21 cellular contexts compared by ENCODE assay signal in genomic region chr11:6632116-6633073, GRCh38.
"Had no signal": no experiment of that assay in that cellular context is flagged by ENCODE, and none has a peak within 500 bp of the region (broad histone marks: within the 10 kb centered on the region; RNA-seq: fewer than 3 reads in every experiment).

No MANE protein-coding gene starts in this region.

- H3K27ac ChIP-seq: colonic mucosa, esophagus squamous epithelium, gastrocnemius medialis, parathyroid adenoma, stomach, suprapubic skin, tibial nerve had no signal

- H3K4me1 ChIP-seq: parathyroid adenoma had no signal

- H3K9me3 Mint-ChIP-seq: activated CD4-positive, alpha-beta T cell treated with anti-CD3 and anti-CD28 coated beads, Interleukin-2, amount 10 ng/mL, durations not matched to agents 7 days and 5 days; activated naive CD4-positive, alpha-beta T cell treated with anti-CD3 and anti-CD28 coated beads, Interleukin-2, amount 50 U/mL, for 24 hours; central memory CD8-positive, alpha-beta T cell; nephron progenitor cell had no signal

- H3K9ac ChIP-seq: parathyroid adenoma had no signal

- H3K27ac Mint-ChIP-seq: activated CD4-positive, alpha-beta T cell treated with anti-CD3 and anti-CD28 coated beads, Interleukin-2, amount 10 ng/mL, durations not matched to agents 7 days and 5 days; activated naive CD4-positive, alpha-beta T cell treated with anti-CD3 and anti-CD28 coated beads, Interleukin-2, amount 50 U/mL, for 24 hours had no signal

- H3K4me3 Mint-ChIP-seq: activated CD4-positive, alpha-beta T cell treated with anti-CD3 and anti-CD28 coated beads, Interleukin-2, amount 10 ng/mL, durations not matched to agents 7 days and 5 days; activated naive CD4-positive, alpha-beta T cell treated with anti-CD3 and anti-CD28 coated beads, Interleukin-2, amount 50 U/mL, for 24 hours; central memory CD8-positive, alpha-beta T cell; nephron progenitor cell had no signal

- DNase-seq: activated CD4-positive, alpha-beta T cell treated with anti-CD3 and anti-CD28 coated beads, Interleukin-2, amount 10 ng/mL, durations not matched to agents 7 days and 5 days; activated CD8-positive, alpha-beta memory T cell treated with anti-CD3 and anti-CD28 coated beads, Interleukin-2, amount 50 U/mL, for 48 hours; activated gamma-delta T cell treated with Interleukin-2 at 50 U/mL for 16 hours; activated T-cell treated with anti-CD3 and anti-CD28 coated beads, Interleukin-2, amount 50 U/mL, for 48 hours; colonic mucosa; esophagus squamous epithelium; gastrocnemius medialis; head of caudate nucleus; hypothalamus; mesenchymal stem cell; nephron progenitor cell; stimulated activated CD4-positive, alpha-beta T cell treated with anti-CD3 and anti-CD28 coated beads, Interleukin-12 subunit alpha, Interleukin-12 subunit beta, amount 100 ng/mL, for 4 hours; stimulated activated CD4-positive, alpha-beta T cell treated with anti-CD3 and anti-CD28 coated beads, Interleukin-4, amount 100 ng/mL, for 4 hours; stomach had no signal

- H2AFZ ChIP-seq: parathyroid adenoma had no signal

- H3K4me3 ChIP-seq: colonic mucosa, esophagus squamous epithelium, gastrocnemius medialis, stomach, suprapubic skin, tibial nerve had no signal

- ATAC-seq: gastrocnemius medialis, right cardiac atrium, SK-N-SH treated with all-trans-retinoic acid at 6 μM for 48 hours had no signal

- H3K36me3 ChIP-seq: colonic mucosa, gastrocnemius medialis had no signal

- H3K79me2 ChIP-seq: parathyroid adenoma had no signal

- H3K27me3 ChIP-seq: colonic mucosa, gastrocnemius medialis, stomach had no signal

- H3K9me3 ChIP-seq: colonic mucosa, esophagus squamous epithelium, gastrocnemius medialis, stomach, suprapubic skin, tibial nerve had no signal

- H3K27me3 Mint-ChIP-seq: activated CD4-positive, alpha-beta T cell treated with anti-CD3 and anti-CD28 coated beads, Interleukin-2, amount 10 ng/mL, durations not matched to agents 7 days and 5 days; activated naive CD4-positive, alpha-beta T cell treated with anti-CD3 and anti-CD28 coated beads, Interleukin-2, amount 50 U/mL, for 24 hours; central memory CD8-positive, alpha-beta T cell had no signal
